ENCODE assay signal across 18 cellular contexts in genomic region chr12:27566159-27566558, GRCh38.
"Had no signal": no experiment of that assay in that cellular context is flagged by ENCODE, and none has a peak within 500 bp of the region (broad histone marks: within the 10 kb centered on the region; RNA-seq: fewer than 3 reads in every experiment).

No MANE protein-coding gene starts in this region.

- H3K4me1 Mint-ChIP-seq: activated CD8-positive, alpha-beta memory T cell treated with anti-CD3 and anti-CD28 coated beads, Interleukin-2, amount 10 ng/mL, durations not matched to agents 7 days and 5 days had no signal

- FAIRE-seq: endometrium had no signal

- H3K27ac ChIP-seq: esophagus squamous epithelium, left lung, thoracic aorta had no signal

- H3K9me3 Mint-ChIP-seq: activated naive CD8-positive, alpha-beta T cell treated with anti-CD3 and anti-CD28 coated beads, Interleukin-2, amount 10 ng/mL, durations not matched to agents 7 days and 5 days; activated T-cell treated with anti-CD3 and anti-CD28 coated beads, Interleukin-2, amount 50 U/mL, for 4 hours; stimulated activated naive CD8-positive, alpha-beta T cell treated with anti-CD3 and anti-CD28 coated beads, Interleukin-15, Interleukin-2, amounts not matched to agents 100 ng/mL and 50 ng/mL, for 24 hours; T-helper 2 cell treated with Interferon-gamma antibody and Interleukin-4, amounts not matched to agents 5 μg/mL and 100 μg/mL, for 36 hours had no signal

- H3K9me3 ChIP-seq: breast epithelium, esophagus squamous epithelium, heart right ventricle, left lung, sigmoid colon, thoracic aorta had no signal

- H3K4me1 ChIP-seq: breast epithelium had no signal

- H3K36me3 Mint-ChIP-seq: activated CD8-positive, alpha-beta memory T cell treated with anti-CD3 and anti-CD28 coated beads, Interleukin-2, amount 10 ng/mL, durations not matched to agents 7 days and 5 days had no signal

- DNase-seq: activated CD4-positive, alpha-beta T cell treated with anti-CD3 and anti-CD28 coated beads for 1 hour; activated CD4-positive, alpha-beta T cell treated with anti-CD3 and anti-CD28 coated beads, Interleukin-2, amount 50 U/mL, for 48 hours; activated CD8-positive, alpha-beta memory T cell treated with anti-CD3 and anti-CD28 coated beads, Interleukin-2, amount 10 ng/mL, durations not matched to agents 7 days and 5 days; activated effector memory CD4-positive, alpha-beta T cell treated with anti-CD3 and anti-CD28 coated beads, Interleukin-2, amount 50 U/mL, for 16 hours; activated naive CD8-positive, alpha-beta T cell treated with anti-CD3 and anti-CD28 coated beads, Interleukin-2, amount 10 ng/mL, durations not matched to agents 7 days and 5 days; activated T-cell treated with anti-CD3 and anti-CD28 coated beads, Interleukin-2, amount 50 U/mL, for 4 hours; anterior cingulate cortex; esophagus squamous epithelium; foreskin melanocyte; heart right ventricle; islet precursor cell; left lung; sigmoid colon had no signal

- H3K4me3 ChIP-seq: breast epithelium, esophagus squamous epithelium, heart right ventricle, left lung, sigmoid colon, thoracic aorta had no signal

- H3K4me3 Mint-ChIP-seq: activated CD8-positive, alpha-beta memory T cell treated with anti-CD3 and anti-CD28 coated beads, Interleukin-2, amount 10 ng/mL, durations not matched to agents 7 days and 5 days; activated naive CD8-positive, alpha-beta T cell treated with anti-CD3 and anti-CD28 coated beads, Interleukin-2, amount 10 ng/mL, durations not matched to agents 7 days and 5 days; activated T-cell treated with anti-CD3 and anti-CD28 coated beads, Interleukin-2, amount 50 U/mL, for 4 hours; stimulated activated naive CD8-positive, alpha-beta T cell treated with anti-CD3 and anti-CD28 coated beads, Interleukin-15, Interleukin-2, amounts not matched to agents 100 ng/mL and 50 ng/mL, for 24 hours; T-helper 2 cell treated with Interferon-gamma antibody and Interleukin-4, amounts not matched to agents 5 μg/mL and 100 μg/mL, for 36 hours had no signal

- H3K36me3 ChIP-seq: breast epithelium, esophagus squamous epithelium, heart right ventricle, left lung, sigmoid colon, thoracic aorta had no signal

- ATAC-seq: activated CD8-positive, alpha-beta memory T cell treated with anti-CD3 and anti-CD28 coated beads, Interleukin-2, amount 10 ng/mL, durations not matched to agents 7 days and 5 days; activated T-cell treated with anti-CD3 and anti-CD28 coated beads, Interleukin-2, amount 50 U/mL, for 4 hours; left lung had no signal

- H3K27ac Mint-ChIP-seq: activated CD8-positive, alpha-beta memory T cell treated with anti-CD3 and anti-CD28 coated beads, Interleukin-2, amount 10 ng/mL, durations not matched to agents 7 days and 5 days; activated naive CD8-positive, alpha-beta T cell treated with anti-CD3 and anti-CD28 coated beads, Interleukin-2, amount 10 ng/mL, durations not matched to agents 7 days and 5 days; stimulated activated naive CD8-positive, alpha-beta T cell treated with anti-CD3 and anti-CD28 coated beads, Interleukin-15, Interleukin-2, amounts not matched to agents 100 ng/mL and 50 ng/mL, for 24 hours; T-helper 2 cell treated with Interferon-gamma antibody and Interleukin-4, amounts not matched to agents 5 μg/mL and 100 μg/mL, for 36 hours had no signal

- H3K27me3 ChIP-seq: breast epithelium, esophagus squamous epithelium, heart right ventricle, left lung, sigmoid colon had no signal
